In the genomic region with DNA sequence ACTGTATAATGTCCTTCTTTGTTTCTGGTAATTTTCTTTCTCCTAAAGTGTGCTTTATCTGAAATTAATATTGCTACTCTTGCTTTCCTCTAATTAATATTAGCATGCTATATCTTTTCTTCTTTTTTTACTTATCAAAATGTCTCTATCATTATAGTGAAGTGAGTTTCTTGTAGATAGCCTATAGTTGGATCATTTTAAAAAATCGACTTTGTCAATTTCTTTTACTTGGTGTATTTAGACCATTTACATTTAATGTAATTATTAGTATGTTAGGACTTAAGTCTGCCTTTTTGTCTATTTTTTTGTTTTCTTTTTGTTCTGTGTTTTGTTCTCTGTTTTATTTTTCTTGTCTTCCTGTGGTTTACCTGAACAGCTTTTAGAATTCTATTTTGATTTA, we compare ENCODE assay signal across 3 cellular contexts.
TF ChIP-seq lines count a peak whose summit lies in the region.

No MANE protein-coding gene starts in this region.

TF ChIP-seq in A549, 52 proteins besides CTCF, POLR2A, EP300 and RAD21:
- 0 out of 2 replicates have a peak, but pooled peaks have one; percentile 52 for TF ChIP-seq HDAC2 (IDR thresholded peaks at IDR 0.05)
- no peak for TF ChIP-seq ZSCAN20 (CRISPR knock-in tag; IDR thresholded peaks at IDR 0.05)
- no peak for TF ChIP-seq MYC (IDR thresholded peaks at IDR 0.05; ENCODE audit: borderline replicate concordance, low read length)
TF ChIP-seq in A549: peak in this region for 1.

TF ChIP-seq in HEK293, 187 proteins besides CTCF, POLR2A, EP300 and RAD21:
- no peak for TF ChIP-seq ZNF311 (tag by site-specific recombination; IDR thresholded peaks at IDR 0.05; ENCODE audit: borderline replicate concordance)
- TF ChIP-seq FEZF1 (tag by site-specific recombination; IDR thresholded peaks at IDR 0.05): no peak
- no peak for TF ChIP-seq ZNF132 (tag by site-specific recombination; IDR thresholded peaks at IDR 0.05; ENCODE audit: borderline replicate concordance)
- TF ChIP-seq ZNF529 (tag by site-specific recombination; IDR thresholded peaks at IDR 0.05; ENCODE audit: insufficient replicate concordance): no peak
- no peak for TF ChIP-seq ZNF324 (tag by site-specific recombination; IDR thresholded peaks at IDR 0.05)
- TF ChIP-seq KLF7 (tag by site-specific recombination; IDR thresholded peaks at IDR 0.05; ENCODE audit: borderline replicate concordance): no peak
- TF ChIP-seq ZEB2 (tag by site-specific recombination; IDR thresholded peaks at IDR 0.05): no peak
- peak; percentile 94 for TF ChIP-seq SETDB1 (IDR thresholded peaks at IDR 0.05; ENCODE audit: insufficient read length, low read length)

TF ChIP-seq in H1, 55 proteins besides CTCF, POLR2A, EP300 and RAD21:
- TF ChIP-seq SIX5 (IDR thresholded peaks at IDR 0.05; ENCODE audit: low read depth, low read length) (no peak), KDM1A (IDR thresholded peaks at IDR 0.05; ENCODE audit: borderline replicate concordance, low read length) (0 out of 2 replicates have a peak, but pooled peaks have one; percentile 35)
